ENCODE assay signal across 13 cellular contexts in the genomic region with DNA sequence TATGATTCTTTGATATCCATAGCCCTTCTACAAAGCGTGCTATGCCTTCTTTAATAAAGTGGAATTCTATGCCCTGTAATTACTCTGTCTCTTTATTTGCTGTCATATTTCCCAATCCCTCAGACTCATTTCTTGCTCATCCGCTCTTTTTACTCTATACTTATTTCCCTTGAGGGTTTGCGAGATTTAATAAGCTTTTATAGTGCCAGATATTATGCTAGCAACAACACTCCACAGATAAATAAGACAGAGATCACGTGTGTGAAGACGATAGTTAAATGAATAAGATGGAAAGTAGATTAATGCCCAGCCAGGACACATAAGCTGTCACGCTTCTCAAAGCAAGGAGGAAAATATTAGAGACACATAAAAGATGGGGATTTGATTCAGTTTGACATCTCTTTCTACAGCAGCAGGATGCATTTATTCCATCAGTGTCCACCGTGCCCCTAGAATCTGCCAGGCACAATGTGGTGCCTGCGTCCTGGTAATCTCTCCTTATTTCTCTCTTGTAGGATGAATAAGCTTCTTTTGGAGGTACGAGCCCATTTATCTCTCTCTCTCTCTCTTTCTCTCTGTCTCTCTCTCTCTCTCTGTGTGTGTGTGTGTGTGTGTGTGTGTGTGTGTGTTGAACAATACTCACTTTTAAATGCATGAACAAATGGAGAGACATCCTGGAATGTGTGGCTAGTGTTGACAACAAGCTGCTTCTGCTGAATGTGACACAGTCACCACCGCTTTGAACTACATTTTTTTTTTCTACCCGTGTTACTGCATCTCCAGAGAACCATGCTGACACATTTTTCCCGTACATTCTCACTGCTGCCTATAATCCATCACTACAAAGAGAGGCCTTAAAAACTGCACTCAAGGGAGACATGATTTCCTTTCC. TPM values are rescaled to one million over a fixed set of nuclear protein-coding genes. Genes with fewer than 3 reads are reported as not detected.
A peak's percentile ranks its signal among the peaks of the same experiment; 100 is the strongest.
DNase-seq lines count a peak whose midpoint lies in the region; ATAC-seq and TF ChIP-seq lines count a peak whose summit lies in the region.
"Had no signal": no experiment of that assay in that cellular context is flagged by ENCODE, and none has a peak within 500 bp of the region (broad histone marks: within the 10 kb centered on the region; RNA-seq: fewer than 3 reads in every experiment).

No MANE protein-coding gene starts in this region.

- no peaks in the 10 kb centered on the region for H3K27me3 ChIP-seq in naive thymus-derived CD4-positive, alpha-beta T cell (ENCODE audit: control insufficient read depth in 2 of 2, insufficient read depth in 2 of 2, low read length in 2 of 2)
- H3K27me3 ChIP-seq: SJCRH30 had no signal

- no peak for TF ChIP-seq CTCF in HEK293 (tag by site-specific recombination; IDR thresholded peaks at IDR 0.05)
- no peak for TF ChIP-seq CTCF in astrocyte of the spinal cord (IDR thresholded peaks at IDR 0.05; ENCODE audit: low read depth, low read length)

- peaks cover 37 to 51% (median 44%) of the 10 kb centered on the region in 3 donors for H3K4me1 Mint-ChIP-seq in naive B cell
- H3K4me1 Mint-ChIP-seq in naive thymus-derived CD4-positive, alpha-beta T cell = peaks cover 5 to 72% (median 14%) of the 10 kb centered on the region in 7 donors

- no peaks in the 10 kb centered on the region for H3K36me3 ChIP-seq in HEK293 (ENCODE audit: control insufficient read depth in 2 of 2, insufficient read depth in 1 of 2, low read length in 2 of 2)
- H3K36me3 ChIP-seq in naive thymus-derived CD4-positive, alpha-beta T cell (ENCODE audit: control insufficient read depth in 2 of 3, insufficient read depth in 3 of 3, low read length in 3 of 3) = peaks cover 0 to 10% (median 0%) of the 10 kb centered on the region in 3 experiments
- H3K36me3 ChIP-seq: SJCRH30 had no signal

- CTCF ChIA-PET in HEK293 (lab: Yijun Ruan, JAX) = interaction anchor here (0.6 to 1.3 kb wide), 2 partner anchors 123 to 226 kb away, joined by 3 read pairs; no protein-coding TSS in a partner anchor
- CTCF ChIA-PET in naive thymus-derived CD4-positive, alpha-beta T cell (lab: Charles Lee) = interaction anchor here (0.6 kb wide), 1 partner anchor 65 kb away, joined by 4 read pairs; no protein-coding TSS in a partner anchor

- H3K4me3 Mint-ChIP-seq in naive B cell = peak overlapping the region in 3 of 8 donors; percentile 0 to 35 (median 12)
- H3K4me3 Mint-ChIP-seq in naive thymus-derived CD4-positive, alpha-beta T cell = peak overlapping the region in 1 of 10 donors; percentile 67
- H3K4me3 Mint-ChIP-seq: natural killer cell treated with Interleukin-12 subunit alpha and Interleukin-12 subunit beta and Interleukin-15 and Interleukin-18, amount 100 ng/mL, for 72 hours had no signal

- H3K27me3 Mint-ChIP-seq in naive B cell = no peaks in the 10 kb centered on the region
- H3K27me3 Mint-ChIP-seq in naive thymus-derived CD4-positive, alpha-beta T cell = no peaks in the 10 kb centered on the region
- H3K27me3 Mint-ChIP-seq: natural killer cell treated with Interleukin-12 subunit alpha and Interleukin-12 subunit beta and Interleukin-15 and Interleukin-18, amount 100 ng/mL, for 72 hours had no signal

- peaks cover 25 to 44% of the 10 kb centered on the region in 2 donors for H3K36me3 Mint-ChIP-seq in naive B cell
- H3K36me3 Mint-ChIP-seq in naive thymus-derived CD4-positive, alpha-beta T cell = peaks cover 12 to 67% (median 39%) of the 10 kb centered on the region in 5 donors

- ATAC-seq in naive B cell (ENCODE audit: low read depth in 2 of 2) (no peak), GM19455 (IDR thresholded peaks at IDR 0.05; ENCODE audit: unreplicated experiment) (no peak), GM21367 (IDR thresholded peaks at IDR 0.05; ENCODE audit: unreplicated experiment) (no peak)
- ATAC-seq in naive thymus-derived CD4-positive, alpha-beta T cell = no peak
- ATAC-seq: natural killer cell treated with Interleukin-12 subunit alpha and Interleukin-12 subunit beta and Interleukin-15 and Interleukin-18, amount 100 ng/mL, for 72 hours had no signal

- POLR2A ChIA-PET in HEK293 (lab: Yijun Ruan, JAX) = no interaction called here
- POLR2A ChIA-PET in naive thymus-derived CD4-positive, alpha-beta T cell (lab: Charles Lee) = interaction anchor here (1.4 kb wide), 1 partner anchor 35 kb away, joined by 3 read pairs; no protein-coding TSS in a partner anchor

- peaks cover 0 to 5% (median 0%) of the 10 kb centered on the region in 7 donors for H3K9me3 Mint-ChIP-seq in naive B cell
- H3K9me3 Mint-ChIP-seq in naive thymus-derived CD4-positive, alpha-beta T cell = peaks cover 0 to 3% (median 0%) of the 10 kb centered on the region in 11 donors
- H3K9me3 Mint-ChIP-seq: natural killer cell treated with Interleukin-12 subunit alpha and Interleukin-12 subunit beta and Interleukin-15 and Interleukin-18, amount 100 ng/mL, for 72 hours had no signal

- intact Hi-C loops in naive thymus-derived CD4-positive, alpha-beta T cell (cut with micrococcal nuclease) = loop anchor here in 1 of 2 donors (1.0 to 10.0 kb wide), 2 partner anchors 48 to 151 kb away; a partner anchor contains a TSS

- DNase-seq in AG20443 (ENCODE audit: low spot score) (peak; percentile 28), astrocyte of the spinal cord (ENCODE audit: low read depth, low spot score) (peak; percentile 47), naive B cell (no peak), KBM-7 (no peak)
- no peak for DNase-seq in naive thymus-derived CD4-positive, alpha-beta T cell
- DNase-seq: DMS79 treated with DMSO at 0.1 percent for 48 hours, HCEC 1CT, NCI-H1930 had no signal

- no peaks in the 10 kb centered on the region for H3K9me3 ChIP-seq in HEK293 (ENCODE audit: control insufficient read depth, insufficient read depth, low read depth, low read length)
- no peaks in the 10 kb centered on the region for H3K9me3 ChIP-seq in naive thymus-derived CD4-positive, alpha-beta T cell (ENCODE audit: control insufficient read depth in 2 of 3, low read length in 3 of 3)
- H3K9me3 ChIP-seq: SJCRH30 had no signal

- no peak overlapping the region for H3K4me3 ChIP-seq in HEK293 (ENCODE audit: low read depth, low read length)
- no peak overlapping the region for H3K4me3 ChIP-seq in astrocyte of the spinal cord (ENCODE audit: low read depth, low read length)
- no peak overlapping the region for H3K4me3 ChIP-seq in naive thymus-derived CD4-positive, alpha-beta T cell (ENCODE audit: low read length)

- in situ Hi-C loops in astrocyte of the spinal cord (cut with HindIII; ENCODE audit: low sequenced_read_pairs) = no loop called here
- in situ Hi-C loops in KBM-7 (cut with MboI; ENCODE audit: low pct_unique_long_range_greater_than_20kb, low sequenced_read_pairs) = no loop called here

- peak overlapping the region; percentile 1 to 96 (median 48) for H3K27ac Mint-ChIP-seq in naive B cell
- peak overlapping the region in 3 of 9 donors; percentile 62 to 86 (median 64) for H3K27ac Mint-ChIP-seq in naive thymus-derived CD4-positive, alpha-beta T cell

- no peaks in the 10 kb centered on the region for H3K4me1 ChIP-seq in HEK293 (ENCODE audit: control insufficient read depth, insufficient read depth, low read length)
- no peaks in the 10 kb centered on the region for H3K4me1 ChIP-seq in naive thymus-derived CD4-positive, alpha-beta T cell (ENCODE audit: control insufficient read depth in 2 of 2, insufficient read depth in 2 of 2, low read length in 2 of 2)

- H3K27ac ChIP-seq in HEK293 (ENCODE audit: extremely low read depth, low read depth, low read length) = no peak overlapping the region
- H3K27ac ChIP-seq in naive thymus-derived CD4-positive, alpha-beta T cell (ENCODE audit: low read depth, low read length) = no peak overlapping the region

TF ChIP-seq in HEK293, 187 proteins besides CTCF, POLR2A, EP300 and RAD21:
- no peak for TF ChIP-seq ZSCAN16 (tag by site-specific recombination; IDR thresholded peaks at IDR 0.05)
- TF ChIP-seq, protein P1, sequence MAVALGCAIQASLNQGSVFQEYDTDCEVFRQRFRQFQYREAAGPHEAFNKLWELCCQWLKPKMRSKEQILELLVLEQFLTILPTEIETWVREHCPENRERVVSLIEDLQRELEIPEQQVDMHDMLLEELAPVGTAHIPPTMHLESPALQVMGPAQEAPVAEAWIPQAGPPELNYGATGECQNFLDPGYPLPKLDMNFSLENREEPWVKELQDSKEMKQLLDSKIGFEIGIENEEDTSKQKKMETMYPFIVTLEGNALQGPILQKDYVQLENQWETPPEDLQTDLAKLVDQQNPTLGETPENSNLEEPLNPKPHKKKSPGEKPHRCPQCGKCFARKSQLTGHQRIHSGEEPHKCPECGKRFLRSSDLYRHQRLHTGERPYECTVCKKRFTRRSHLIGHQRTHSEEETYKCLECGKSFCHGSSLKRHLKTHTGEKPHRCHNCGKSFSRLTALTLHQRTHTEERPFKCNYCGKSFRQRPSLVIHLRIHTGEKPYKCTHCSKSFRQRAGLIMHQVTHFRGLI (tag by site-specific recombination; IDR thresholded peaks at IDR 0.05) = no peak
- TF ChIP-seq, protein P2, sequence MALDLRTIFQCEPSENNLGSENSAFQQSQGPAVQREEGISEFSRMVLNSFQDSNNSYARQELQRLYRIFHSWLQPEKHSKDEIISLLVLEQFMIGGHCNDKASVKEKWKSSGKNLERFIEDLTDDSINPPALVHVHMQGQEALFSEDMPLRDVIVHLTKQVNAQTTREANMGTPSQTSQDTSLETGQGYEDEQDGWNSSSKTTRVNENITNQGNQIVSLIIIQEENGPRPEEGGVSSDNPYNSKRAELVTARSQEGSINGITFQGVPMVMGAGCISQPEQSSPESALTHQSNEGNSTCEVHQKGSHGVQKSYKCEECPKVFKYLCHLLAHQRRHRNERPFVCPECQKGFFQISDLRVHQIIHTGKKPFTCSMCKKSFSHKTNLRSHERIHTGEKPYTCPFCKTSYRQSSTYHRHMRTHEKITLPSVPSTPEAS (tag by site-specific recombination; IDR thresholded peaks at IDR 0.05) = peak; percentile 59; the same call in 1 of the 2 replicates
- TF ChIP-seq SP7 (tag by site-specific recombination; IDR thresholded peaks at IDR 0.05) = no peak
- TF ChIP-seq ZNF596 (tag by site-specific recombination; IDR thresholded peaks at IDR 0.05) = peak; percentile 46; the same call in 1 of the 2 replicates
- no peak for TF ChIP-seq ZNF24 (tag by site-specific recombination; IDR thresholded peaks at IDR 0.05)
- TF ChIP-seq ZNF747 (tag by site-specific recombination; IDR thresholded peaks at IDR 0.05) = no peak

RNA-seq across cellular contexts. Expression of a gene that starts 48.2 kb away (rescaled TPM):
- polyA plus RNA-seq in naive B cell (ENCODE audit: low read depth in 6 of 6) = 100 to 1,000 TPM in 5 of 6 donors, 10 to 100 TPM in 1; 78.4 to 212 (median 144) TPM
- total RNA-seq in naive thymus-derived CD4-positive, alpha-beta T cell = 10 to 100 TPM in 2 of 5 experiments, 1 to 10 TPM in 3; 8.6 to 36.4 (median 9.4) TPM
- 10 to 100 TPM; 16.6 to 37.0 TPM for polyA plus RNA-seq in naive thymus-derived CD4-positive, alpha-beta T cell
- total RNA-seq: SJCRH30 had no signal

Comparison
In these comparisons a context has a peak if more than half of its experiments do, and no peak if none do; other contexts are left out.
1. DNase-seq: peak in AG20443 (single experiment) and astrocyte of the spinal cord (single experiment); none in naive B cell (single experiment), naive thymus-derived CD4-positive, alpha-beta T cell (0 of 9) and KBM-7 (single experiment).